ENCODE assay signal across 11 cellular contexts in the genomic region with DNA sequence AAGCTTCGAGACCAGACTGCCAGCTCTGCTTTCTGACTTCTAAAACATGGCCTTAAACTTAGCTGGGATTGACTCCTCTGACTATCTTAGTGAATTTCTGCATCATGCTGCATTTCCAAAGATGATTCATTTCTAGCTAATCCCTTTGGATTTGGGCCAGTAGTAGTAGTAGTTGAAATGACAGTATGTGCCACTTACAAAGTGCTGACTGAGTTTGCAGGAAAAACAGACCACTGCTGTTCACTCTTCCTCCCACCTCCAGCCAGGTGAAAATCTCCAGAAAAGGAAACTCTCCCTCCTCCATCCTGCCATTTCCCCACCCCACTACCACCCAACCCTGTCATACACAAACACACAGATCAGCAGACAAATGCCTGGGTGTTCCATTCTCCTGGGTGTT. TPM values are rescaled to one million over a fixed set of nuclear protein-coding genes. Genes with fewer than 3 reads are reported as not detected.
DNase-seq lines count a peak whose midpoint lies in the region; ATAC-seq, FAIRE-seq and TF ChIP-seq lines count a peak whose summit lies in the region.
"Had no signal": no experiment of that assay in that cellular context is flagged by ENCODE, and none has a peak within 500 bp of the region (broad histone marks: within the 10 kb centered on the region; RNA-seq: fewer than 3 reads in every experiment).

No MANE protein-coding gene starts in this region.

- POLR2A ChIA-PET in A549 (lab: Yijun Ruan, JAX), result no interaction called here

- no peaks in the 10 kb centered on the region for H3K9me3 ChIP-seq in A549

- peaks cover 15% of the 10 kb centered on the region for H3K4me1 ChIP-seq in A549

- TF ChIP-seq POLR2A in A549 (IDR thresholded peaks at IDR 0.05; ENCODE audit: low read length), result no peak

- TF ChIP-seq EP300 in A549 (IDR thresholded peaks at IDR 0.05) (no peak), Ishikawa (IDR thresholded peaks at IDR 0.05; ENCODE audit: borderline replicate concordance) (no peak)

- CTCF ChIA-PET in A549 (lab: Yijun Ruan, JAX), result no interaction called here

- FAIRE-seq in A549 (lab: Jason Lieb, UNC), result no peak

- 18% methylated on average over 1 of the region's 1 CpG for WGBS in A549 (ENCODE audit: missing lambda C conversion rate)

- TF ChIP-seq RAD21 in A549 (conservative IDR thresholded peaks at IDR 0.05 in 1 of 2, IDR thresholded peaks at IDR 0.05 in 1 of 2), result no peak
- TF ChIP-seq RAD21 in Ishikawa (IDR thresholded peaks at IDR 0.05; ENCODE audit: low read depth), result no peak

- DNase-seq in A549 (ENCODE audit: low read depth in 1 of 2, low spot score in 1 of 2) (peak; percentile 16 to 19), cardiac fibroblast (ENCODE audit: low read depth in 2 of 2) (peak; percentile 87 to 92), lung microvascular endothelial cell (ENCODE audit: low read depth in 2 of 2) (peak; percentile 38 to 81), 8988T (no peak)
- no peak for DNase-seq in activated CD4-positive, CD25-positive, alpha-beta regulatory T cell (lab: John Stamatoyannopoulos, UW)
- DNase-seq: natural killer cell, substantia nigra had no signal

- TF ChIP-seq CTCF in A549 (IDR thresholded peaks at IDR 0.05) (no peak), cardiac fibroblast (IDR thresholded peaks at IDR 0.05; ENCODE audit: low read depth, low read length) (no peak)

- ATAC-seq in A549, result peak; percentile 74 to 81; a peak in 5 of 6 replicates
- no peak for ATAC-seq in HG02973 (IDR thresholded peaks at IDR 0.05; ENCODE audit: unreplicated experiment)
- no peak for ATAC-seq in GM18511 (IDR thresholded peaks at IDR 0.05; ENCODE audit: unreplicated experiment)
- ATAC-seq: natural killer cell had no signal

- H3K4me2 ChIP-seq in A549, result peak overlapping the region; percentile 71
- H3K4me2 ChIP-seq: KMS-11 had no signal

- H3K4me3 ChIP-seq in A549 (no peak overlapping the region), cardiac fibroblast (replicated peaks in 1 of 2; ENCODE audit: low read depth in 2 of 2, low read length in 2 of 2) (no peak overlapping the region)

- peak overlapping the region; percentile 14 to 60; a peak in 2 of 6 replicates for H3K27ac ChIP-seq in A549
- H3K27ac ChIP-seq: KMS-11 had no signal

TF ChIP-seq in A549, 52 proteins besides CTCF, POLR2A, EP300 and RAD21:
- no peak for TF ChIP-seq ZSCAN20 (CRISPR knock-in tag; IDR thresholded peaks at IDR 0.05)
- no peak for TF ChIP-seq ZC3H11A (IDR thresholded peaks at IDR 0.05)
- TF ChIP-seq RCOR1 (IDR thresholded peaks at IDR 0.05; ENCODE audit: low read depth, low read length), result no peak
- TF ChIP-seq MAZ (IDR thresholded peaks at IDR 0.05; ENCODE audit: borderline replicate concordance, low read depth, low read length), result no peak
- TF ChIP-seq MAFK (IDR thresholded peaks at IDR 0.05; ENCODE audit: partially characterized antibody), result peak; percentile 1
- TF ChIP-seq ZNF302 (CRISPR knock-in tag; IDR thresholded peaks at IDR 0.05), result no peak
- no peak for TF ChIP-seq NR3C1 (IDR thresholded peaks at IDR 0.05)
- TF ChIP-seq, protein P1, sequence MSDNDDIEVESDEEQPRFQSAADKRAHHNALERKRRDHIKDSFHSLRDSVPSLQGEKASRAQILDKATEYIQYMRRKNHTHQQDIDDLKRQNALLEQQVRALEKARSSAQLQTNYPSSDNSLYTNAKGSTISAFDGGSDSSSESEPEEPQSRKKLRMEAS (IDR thresholded peaks at IDR 0.05), result no peak
- TF ChIP-seq CBX2 (IDR thresholded peaks at IDR 0.05; ENCODE audit: borderline replicate concordance, low read depth), result no peak
- TF ChIP-seq FOXS1 (CRISPR knock-in tag; IDR thresholded peaks at IDR 0.05), result no peak
- no peak for TF ChIP-seq TFCP2L1 (CRISPR knock-in tag; IDR thresholded peaks at IDR 0.05)
- TF ChIP-seq MYC (IDR thresholded peaks at IDR 0.05; ENCODE audit: borderline replicate concordance, low read length), result no peak
- no peak for TF ChIP-seq ZFP36 (IDR thresholded peaks at IDR 0.05; ENCODE audit: borderline replicate concordance, partially characterized antibody)
- no peak for TF ChIP-seq FOSL2 (IDR thresholded peaks at IDR 0.05)
- peak; percentile 20; the same call in 1 of the 2 replicates for TF ChIP-seq FOSL2 (CRISPR knock-in tag; IDR thresholded peaks at IDR 0.05)
- TF ChIP-seq, protein P2, sequence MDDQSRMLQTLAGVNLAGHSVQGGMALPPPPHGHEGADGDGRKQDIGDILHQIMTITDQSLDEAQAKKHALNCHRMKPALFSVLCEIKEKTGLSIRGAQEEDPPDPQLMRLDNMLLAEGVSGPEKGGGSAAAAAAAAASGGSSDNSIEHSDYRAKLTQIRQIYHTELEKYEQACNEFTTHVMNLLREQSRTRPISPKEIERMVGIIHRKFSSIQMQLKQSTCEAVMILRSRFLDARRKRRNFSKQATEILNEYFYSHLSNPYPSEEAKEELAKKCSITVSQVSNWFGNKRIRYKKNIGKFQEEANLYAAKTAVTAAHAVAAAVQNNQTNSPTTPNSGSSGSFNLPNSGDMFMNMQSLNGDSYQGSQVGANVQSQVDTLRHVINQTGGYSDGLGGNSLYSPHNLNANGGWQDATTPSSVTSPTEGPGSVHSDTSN (IDR thresholded peaks at IDR 0.05), result no peak
- TF ChIP-seq, protein P3, sequence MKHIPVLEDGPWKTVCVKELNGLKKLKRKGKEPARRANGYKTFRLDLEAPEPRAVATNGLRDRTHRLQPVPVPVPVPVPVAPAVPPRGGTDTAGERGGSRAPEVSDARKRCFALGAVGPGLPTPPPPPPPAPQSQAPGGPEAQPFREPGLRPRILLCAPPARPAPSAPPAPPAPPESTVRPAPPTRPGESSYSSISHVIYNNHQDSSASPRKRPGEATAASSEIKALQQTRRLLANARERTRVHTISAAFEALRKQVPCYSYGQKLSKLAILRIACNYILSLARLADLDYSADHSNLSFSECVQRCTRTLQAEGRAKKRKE (CRISPR knock-in tag; IDR thresholded peaks at IDR 0.05; ENCODE audit: low read depth), result no peak

TF ChIP-seq in Ishikawa, 13 proteins besides CTCF, POLR2A, EP300 and RAD21:
- TF ChIP-seq NFIC (IDR thresholded peaks at IDR 0.05), result peak; percentile 29; the same call in 1 of the 2 replicates
- TF ChIP-seq, protein P1 (IDR thresholded peaks at IDR 0.05), result no peak

RNA-seq across cellular contexts. Expression of a gene that starts 8.5 kb away (rescaled TPM):
- polyA plus RNA-seq in A549 (2011; rRNA removed), result 14.7 and 20.6 TPM in 2 replicates
- polyA plus RNA-seq in A549 (2012; cell fraction: cytosol; rRNA removed), result 3.0 and 3.1 TPM in 2 replicates
- polyA plus RNA-seq in A549 (2012; cell fraction: nucleus; rRNA removed), result 1.7 and 2.4 TPM in 2 replicates
- 13.7 to 15.2 TPM (median 14.8 TPM) in 3 replicates for polyA plus RNA-seq in A549 (2017; fragmentation: RNase III; extraction: RNeasy Plus Mini Kit Qiagen cat#74134 plus additional on column Dnase treatment)
- polyA minus RNA-seq in A549 (2011; rRNA and poly(A)+ RNA removed), result 3.7 and 4.5 TPM in 2 replicates
- 0.60 and 0.87 TPM in 2 replicates for total RNA-seq in lung microvascular endothelial cell

Comparison
In these comparisons a context has a peak if more than half of its experiments do, and no peak if none do; other contexts are left out.
1. ATAC-seq: peak in A549 (2 of 2); none in HG02973 (single experiment) and GM18511 (single experiment).
2. DNase-seq: peak in A549 (2 of 2), cardiac fibroblast (2 of 2) and lung microvascular endothelial cell (2 of 2); none in 8988T (single experiment) and activated CD4-positive, CD25-positive, alpha-beta regulatory T cell (0 of 4).